Comparison of ENCODE assay signal across 8 cellular contexts in the genomic region with DNA sequence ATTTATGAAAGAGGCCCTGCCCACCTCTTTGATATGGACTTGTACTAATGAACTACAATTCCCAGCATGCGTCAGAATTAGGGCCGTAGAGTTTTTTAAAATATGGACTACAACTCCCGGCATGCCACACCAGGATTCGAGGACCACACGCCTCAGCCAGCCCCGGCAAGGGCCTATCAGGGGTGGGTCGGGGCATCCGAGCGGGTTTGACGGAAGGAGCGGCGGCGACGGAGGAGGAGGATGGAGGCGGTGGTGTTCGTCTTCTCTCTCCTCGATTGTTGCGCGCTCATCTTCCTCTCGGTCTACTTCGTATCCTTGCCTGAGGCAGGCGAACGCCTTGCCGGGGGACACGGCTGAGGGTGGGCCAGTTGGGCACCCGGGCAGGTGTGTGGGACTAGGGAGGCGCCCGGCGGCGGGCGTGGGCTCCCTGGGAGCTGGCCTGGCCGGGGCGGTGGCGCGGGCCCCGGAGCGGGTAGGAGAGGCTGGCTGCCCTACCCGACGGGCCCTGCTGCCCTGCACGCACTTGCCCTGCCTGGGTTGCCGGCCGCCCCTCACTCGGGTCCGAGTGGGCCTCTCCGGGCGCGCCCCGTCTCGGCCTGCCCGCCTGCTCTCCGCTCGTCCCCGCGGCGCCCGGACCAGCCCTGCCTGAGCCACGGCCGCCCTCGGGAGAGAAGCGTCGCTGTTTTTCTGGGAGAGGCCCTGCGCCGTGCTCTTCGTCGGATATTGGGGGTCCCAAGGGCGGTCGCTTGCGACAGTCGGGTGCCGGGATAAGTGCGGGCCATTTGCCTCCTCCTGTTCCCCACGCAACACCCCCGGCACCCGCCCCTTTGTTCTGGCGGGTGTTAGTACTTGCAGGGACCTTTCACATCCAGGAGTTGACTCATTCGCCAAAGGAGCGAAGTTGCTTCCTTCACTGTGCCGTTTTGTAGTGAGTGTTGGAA. TPM values are rescaled to one million over a fixed set of nuclear protein-coding genes. Genes with fewer than 3 reads are reported as not detected.
DNase-seq lines count a peak whose midpoint lies in the region; ATAC-seq and TF ChIP-seq lines count a peak whose summit lies in the region.

A gene (plus strand): TSS at position 195 of the 941 bp plus-strand sequence. CDS start 46 bp downstream, at position 241.

- TF ChIP-seq CTCF in nephron progenitor cell (IDR thresholded peaks at IDR 0.05), result no peak

- H3K9me3 Mint-ChIP-seq in nephron progenitor cell, result peaks cover 5% of the 10 kb centered on the region
- H3K9me3 Mint-ChIP-seq in stimulated activated naive CD8-positive, alpha-beta T cell treated with anti-CD3 and anti-CD28 coated beads, Interleukin-15, amount 100 ng/mL, for 72 hours, result no peaks in the 10 kb centered on the region

- H3K27me3 ChIP-seq in H7 (ENCODE audit: control insufficient read depth, insufficient read depth, low read length), result no peaks in the 10 kb centered on the region

- H3K27me3 Mint-ChIP-seq in nephron progenitor cell (ENCODE audit: low read depth, poor library complexity), result no peaks in the 10 kb centered on the region
- H3K27me3 Mint-ChIP-seq in stimulated activated naive CD8-positive, alpha-beta T cell treated with anti-CD3 and anti-CD28 coated beads, Interleukin-15, amount 100 ng/mL, for 72 hours, result no peaks in the 10 kb centered on the region

- no peaks in the 10 kb centered on the region; the same call in 1 of the 2 replicates for H3K36me3 ChIP-seq in H7 (replicated peaks; ENCODE audit: control insufficient read depth, insufficient read depth, low read length)

- peak; percentile 99 for ATAC-seq in stimulated activated naive CD8-positive, alpha-beta T cell treated with anti-CD3 and anti-CD28 coated beads, Interleukin-15, amount 100 ng/mL, for 72 hours

- peaks cover 21% of the 10 kb centered on the region for H3K4me1 Mint-ChIP-seq in nephron progenitor cell
- peaks cover 46% of the 10 kb centered on the region for H3K4me1 Mint-ChIP-seq in stimulated activated naive CD8-positive, alpha-beta T cell treated with anti-CD3 and anti-CD28 coated beads, Interleukin-15, amount 100 ng/mL, for 72 hours

- peak; percentile 93 for DNase-seq in ELF-1 (ENCODE audit: low read depth, low spot score)
- peak; percentile 95 for DNase-seq in H7
- peak; percentile 97 for DNase-seq in M059J (ENCODE audit: low read depth)
- DNase-seq in SHP77 treated with DMSO at 0.1 percent for 48 hours (lab: John Stamatoyannopoulos, UW), result peak; percentile 94
- peak; percentile 96 for DNase-seq in activated effector memory CD4-positive, alpha-beta T cell treated with anti-CD3 and anti-CD28 coated beads, Interleukin-2, amount 50 U/mL, for 16 hours
- peak; percentile 92 for DNase-seq in fibroblast of the conjunctiva (ENCODE audit: low read depth)
- DNase-seq in nephron progenitor cell, result peak; percentile 84
- DNase-seq in stimulated activated naive CD8-positive, alpha-beta T cell treated with anti-CD3 and anti-CD28 coated beads, Interleukin-15, amount 100 ng/mL, for 72 hours, result peak; percentile 88 to 93

- H3K36me3 Mint-ChIP-seq in nephron progenitor cell (ENCODE audit: low read depth), result peaks cover 24% of the 10 kb centered on the region

- peak within 1 kb of the TSS; percentile 23 for H3K27ac Mint-ChIP-seq in nephron progenitor cell
- H3K27ac Mint-ChIP-seq in stimulated activated naive CD8-positive, alpha-beta T cell treated with anti-CD3 and anti-CD28 coated beads, Interleukin-15, amount 100 ng/mL, for 72 hours, result peak within 1 kb of the TSS; percentile 94 to 98

- H3K4me3 ChIP-seq in H7 (ENCODE audit: insufficient read depth, low read depth, low read length), result peak within 1 kb of the TSS; percentile 87

- H3K4me3 Mint-ChIP-seq in nephron progenitor cell, result peak within 1 kb of the TSS; percentile 91
- H3K4me3 Mint-ChIP-seq in stimulated activated naive CD8-positive, alpha-beta T cell treated with anti-CD3 and anti-CD28 coated beads, Interleukin-15, amount 100 ng/mL, for 72 hours, result peak within 1 kb of the TSS; percentile 92 to 99

RNA-seq across cellular contexts. Expression of the gene that starts here (rescaled TPM):
- 96.1 and 112 TPM in 2 replicates for total RNA-seq in H7 (2014; rRNA removed; shearing (Covaris generic))
- 72.0 and 92.6 TPM in 2 replicates for total RNA-seq in M059J (2014; rRNA removed; shearing (Covaris generic))

Comparison
In these comparisons a context has a peak if more than half of its experiments do, and no peak if none do; other contexts are left out.
1. Peak in every context shown above with its lines: DNase-seq, ATAC-seq and H3K4me3 ChIP-seq.